16 cellular contexts compared by ENCODE assay signal in the genomic region with DNA sequence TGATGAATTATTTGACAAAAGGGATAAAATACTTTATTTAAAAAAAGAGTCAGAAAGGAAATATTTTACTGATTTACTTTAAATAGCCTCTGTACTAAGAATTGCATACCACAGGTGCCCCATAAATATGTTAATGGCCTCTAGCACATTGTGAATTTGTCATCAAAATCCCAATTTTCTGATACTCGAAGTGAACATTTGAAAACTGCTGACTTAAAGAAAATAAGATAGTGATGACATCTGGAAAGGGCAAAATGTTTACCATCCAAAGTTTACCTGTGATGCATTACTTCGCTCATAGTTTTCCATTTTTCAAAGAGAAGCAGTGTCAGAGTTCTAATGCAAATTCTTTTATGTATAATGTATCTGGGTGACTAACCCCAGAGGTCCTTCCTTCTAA.
DNase-seq lines count a peak whose midpoint lies in the region; ATAC-seq and TF ChIP-seq lines count a peak whose summit lies in the region.
"Had no signal": no experiment of that assay in that cellular context is flagged by ENCODE, and none has a peak within 500 bp of the region (broad histone marks: within the 10 kb centered on the region; RNA-seq: fewer than 3 reads in every experiment).

No MANE protein-coding gene starts in this region.

- TF ChIP-seq CTCF in IMR-90 (conservative IDR thresholded peaks at IDR 0.05; ENCODE audit: low read depth, low read length) (no peak), epithelial cell of esophagus (IDR thresholded peaks at IDR 0.05; ENCODE audit: insufficient read depth, low read depth, low read length, missing control alignments) (no peak), gastroesophageal sphincter (IDR thresholded peaks at IDR 0.05) (no peak)

- no peak for TF ChIP-seq EP300 in gastroesophageal sphincter (IDR thresholded peaks at IDR 0.05)

- no peaks in the 10 kb centered on the region for H3K36me3 ChIP-seq in IMR-90 (ENCODE audit: control insufficient read depth, insufficient read depth, low read length)
- no peaks in the 10 kb centered on the region for H3K36me3 ChIP-seq in gastroesophageal sphincter
- H3K36me3 ChIP-seq: BLaER1 had no signal

- ATAC-seq in IMR-90 (ENCODE audit: low read depth) (no peak), gastroesophageal sphincter (no peak)
- ATAC-seq: GM23338 had no signal

- no peak overlapping the region for H2BK15ac ChIP-seq in IMR-90 (ENCODE audit: low read depth, low read length)

- in situ Hi-C loops in IMR-90 (cut with MboI; ENCODE audit: low sequenced_read_pairs), result no loop called here

- no peak overlapping the region for H2BK120ac ChIP-seq in IMR-90 (ENCODE audit: low read depth, low read length)

- H4K5ac ChIP-seq in IMR-90 (ENCODE audit: low read depth, low read length), result no peak overlapping the region

- H2AK9ac ChIP-seq in IMR-90 (replicated peaks; ENCODE audit: low read depth, low read length, poor library complexity), result no peak overlapping the region

- no peaks in the 10 kb centered on the region for H3K79me1 ChIP-seq in IMR-90 (ENCODE audit: low read depth in 1 of 2, low read length in 2 of 2)

- WGBS in IMR-90 (ENCODE audit: extremely low coverage in 2 of 2, insufficient read length in 1 of 2), 2 experiments, result no CpG with 5 or more reads among the region's 2 CpGs
- WGBS in gastroesophageal sphincter (ENCODE audit: low coverage in 1 of 2), 2 donors, result 63 to 69% methylated on average over 2 of the region's 2 CpGs

- H3K4me3 ChIP-seq in IMR-90 (ENCODE audit: insufficient read depth, low read depth, low read length) (no peak overlapping the region), epithelial cell of esophagus (ENCODE audit: low read length) (no peak overlapping the region), gastroesophageal sphincter (no peak overlapping the region)
- H3K4me3 ChIP-seq: BLaER1, GM23338 had no signal

- H3K18ac ChIP-seq in IMR-90 (ENCODE audit: low read depth, low read length), result no peak overlapping the region

- BruUV-seq in IMR-90 (replicated peaks; lab: Mats Ljungman, UMichigan), result no TSS peak

- no peak for TF ChIP-seq RAD21 in IMR-90 (IDR thresholded peaks at IDR 0.05; ENCODE audit: low read length)

- H3K14ac ChIP-seq in IMR-90 (replicated peaks; ENCODE audit: low read depth, low read length), result no peak overlapping the region

- H4K91ac ChIP-seq in IMR-90 (ENCODE audit: insufficient read depth, low read depth, low read length), result no peak overlapping the region

- H2BK5ac ChIP-seq in IMR-90 (ENCODE audit: low read depth, low read length, poor library complexity, severe bottlenecking), result no peak overlapping the region

- no peak overlapping the region for H2AK5ac ChIP-seq in IMR-90 (ENCODE audit: low read depth, low read length)

- dilution Hi-C loops in IMR-90 (cut with HindIII; ENCODE audit: low sequenced_read_pairs, unreplicated experiment), result no loop called here

- TF ChIP-seq POLR2A in IMR-90 (IDR thresholded peaks at IDR 0.05; ENCODE audit: low read depth, low read length), result no peak
- TF ChIP-seq POLR2A in gastroesophageal sphincter (IDR thresholded peaks at IDR 0.05), result no peak

- H3K27me3 ChIP-seq in IMR-90 (ENCODE audit: control insufficient read depth, insufficient read depth, low read length) (peaks cover 2% of the 10 kb centered on the region; the same call in 1 of the 2 replicates), gastroesophageal sphincter (no peaks in the 10 kb centered on the region)
- H3K27me3 ChIP-seq: BLaER1 had no signal

- H3K27ac ChIP-seq in IMR-90 (ENCODE audit: insufficient read depth, low read length), result no peak overlapping the region
- no peak overlapping the region for H3K27ac ChIP-seq in gastroesophageal sphincter
- H3K27ac ChIP-seq: 22Rv1, BLaER1, HL-60 had no signal

- no peak overlapping the region for H3K9ac ChIP-seq in IMR-90 (ENCODE audit: low read depth, low read length)
- H3K9ac ChIP-seq: BLaER1 had no signal

- no peaks in the 10 kb centered on the region for H3K9me3 ChIP-seq in IMR-90 (ENCODE audit: control insufficient read depth, insufficient read depth, low read length)
- no peaks in the 10 kb centered on the region for H3K9me3 ChIP-seq in gastroesophageal sphincter
- H3K9me3 ChIP-seq: BLaER1 had no signal

- H4K8ac ChIP-seq in IMR-90 (ENCODE audit: low read depth in 2 of 2, low read length in 2 of 2), result no peak overlapping the region

- no peaks in the 10 kb centered on the region for H4K20me1 ChIP-seq in IMR-90 (ENCODE audit: insufficient read depth, low read length)
- H4K20me1 ChIP-seq: BLaER1 had no signal

- H3K4me1 ChIP-seq in IMR-90 (ENCODE audit: control insufficient read depth, insufficient read depth, low read length) (no peaks in the 10 kb centered on the region), gastroesophageal sphincter (no peaks in the 10 kb centered on the region)
- H3K4me1 ChIP-seq: BLaER1 had no signal

- no peaks in the 10 kb centered on the region for H3K9me1 ChIP-seq in IMR-90 (ENCODE audit: insufficient read depth, low read length)

- H3K4me2 ChIP-seq in IMR-90 (ENCODE audit: low read depth, low read length), result no peak overlapping the region
- H3K4me2 ChIP-seq: BLaER1, GM23338 had no signal

- H3K23ac ChIP-seq in IMR-90 (ENCODE audit: low read depth, low read length), result no peak overlapping the region

- H3K56ac ChIP-seq in IMR-90 (ENCODE audit: extremely low read depth, insufficient read depth, low read length), result no peak overlapping the region

- DNase-seq in NCI-H526 treated with DMSO at 0.1 percent for 48 hours (lab: John Stamatoyannopoulos, UW) (peak; percentile 17), NCI-H526 (lab: John Stamatoyannopoulos, UW) (no peak), IMR-90 (no peak), epithelial cell of esophagus (ENCODE audit: low read depth) (peak; percentile 19), foreskin melanocyte (no peak), head of caudate nucleus (no peak)
- DNase-seq: CD4-positive, alpha-beta memory T cell; DMS153; DMS79; GF-D8; HCEC 1CT had no signal

- POLR2A ChIA-PET in IMR-90 (lab: Charles Lee; ENCODE audit: unreplicated experiment), result no interaction called here

- H3K4ac ChIP-seq in IMR-90 (ENCODE audit: low read depth, low read length), result no peak overlapping the region

- no peak overlapping the region for H2BK20ac ChIP-seq in IMR-90 (ENCODE audit: low read depth, low read length)

- no peak overlapping the region for H2AFZ ChIP-seq in IMR-90 (replicated peaks; ENCODE audit: low read length, poor library complexity)
- H2AFZ ChIP-seq: GM23338 had no signal

- intact Hi-C loops in IMR-90 (cut with micrococcal nuclease), result no loop called here
- intact Hi-C loops in head of caudate nucleus (cut with DNase I), result no loop called here

- CTCF ChIA-PET in IMR-90 (lab: Yijun Ruan, JAX), result no interaction called here

TF ChIP-seq in IMR-90, 13 proteins besides CTCF, POLR2A, EP300 and RAD21:
- peak; percentile 51; the same call in 1 of the 2 replicates for TF ChIP-seq MAFK (IDR thresholded peaks at IDR 0.05; ENCODE audit: low read depth, low read length)
- no peak for TF ChIP-seq CHD1 (IDR thresholded peaks at IDR 0.05; ENCODE audit: low read depth, low read length)

Comparison
In these comparisons a context has a peak if more than half of its experiments do, and no peak if none do; other contexts are left out.
1. DNase-seq: peak in NCI-H526 treated with DMSO at 0.1 percent for 48 hours (single experiment) and epithelial cell of esophagus (single experiment); none in NCI-H526 (0 of 2), IMR-90 (single experiment), foreskin melanocyte (single experiment) and head of caudate nucleus (0 of 42).